ENCODE assay signal across 8 cellular contexts in genomic region chr4:70838972-70839536, GRCh38. TPM values are rescaled to one million over a fixed set of nuclear protein-coding genes. Genes with fewer than 3 reads are reported as not detected.
DNase-seq lines count a peak whose midpoint lies in the region; ATAC-seq and TF ChIP-seq lines count a peak whose summit lies in the region.

No MANE protein-coding gene starts in this region.

- H3K27me3 ChIP-seq in endocrine pancreas (ENCODE audit: control insufficient read depth, insufficient read depth, low read length), result no peaks in the 10 kb centered on the region

- H3K27ac Mint-ChIP-seq in mesothelial cell of epicardium, result peak overlapping the region; percentile 98

- peaks cover 19% of the 10 kb centered on the region for H3K4me1 Mint-ChIP-seq in mesothelial cell of epicardium

- H3K36me3 ChIP-seq in endocrine pancreas (ENCODE audit: control insufficient read depth, insufficient read depth, low read length), result no peaks in the 10 kb centered on the region

- H3K9me3 Mint-ChIP-seq in mesothelial cell of epicardium, result no peaks in the 10 kb centered on the region

- H3K9ac ChIP-seq in endocrine pancreas (ENCODE audit: control insufficient read depth, insufficient read depth, low read length), result peak overlapping the region; percentile 97

- H3K4me3 Mint-ChIP-seq in mesothelial cell of epicardium, result peak overlapping the region; percentile 95

- H3K36me3 Mint-ChIP-seq in mesothelial cell of epicardium, result peaks cover 7% of the 10 kb centered on the region

- no peak for TF ChIP-seq CTCF in mesothelial cell of epicardium (IDR thresholded peaks at IDR 0.05; ENCODE audit: unreplicated experiment)

- H3K4me1 ChIP-seq in endocrine pancreas (ENCODE audit: control insufficient read depth, insufficient read depth, low read length), result peaks cover 9% of the 10 kb centered on the region

- H3K4me3 ChIP-seq in endocrine pancreas (ENCODE audit: control insufficient read depth, insufficient read depth, low read length), result peak overlapping the region; percentile 90

- H3K27me3 Mint-ChIP-seq in mesothelial cell of epicardium (ENCODE audit: low read depth), result no peaks in the 10 kb centered on the region

- peak; percentile 57 for DNase-seq in Ammon's horn (ENCODE audit: low spot score)
- peak; percentile 2 for DNase-seq in NCI-H748 treated with DMSO at 0.1 percent for 48 hours (lab: John Stamatoyannopoulos, UW)
- peak; percentile 10 for DNase-seq in activated CD8-positive, alpha-beta memory T cell treated with anti-CD3 and anti-CD28 coated beads, Interleukin-2, amount 50 U/mL, for 1 hour (ENCODE audit: extremely low read depth)
- DNase-seq in mesothelial cell of epicardium (ENCODE audit: low spot score in 2 of 2, unreplicated experiment in 2 of 2), result peak; percentile 50 to 66
- peak; percentile 38 to 47 for DNase-seq in stimulated activated CD8-positive, alpha-beta memory T cell treated with anti-CD3 and anti-CD28 coated beads, Interleukin-15, amount 100 ng/mL, for 4 hours (ENCODE audit: low read depth in 2 of 2)

- no peaks in the 10 kb centered on the region for H3K9me3 ChIP-seq in endocrine pancreas (ENCODE audit: control insufficient read depth, low read length)

- ATAC-seq in GM19043 (IDR thresholded peaks at IDR 0.05; ENCODE audit: low read depth, unreplicated experiment), result peak; percentile 49
- peak; percentile 48 for ATAC-seq in HG03280 (IDR thresholded peaks at IDR 0.05; ENCODE audit: unreplicated experiment)

RNA-seq across cellular contexts. Expression of gene GRSF1, which starts 0.6 kb away (rescaled TPM):
- total RNA-seq in mesothelial cell of epicardium, result 78.5 to 85.9 TPM (median 80.2 TPM) in 3 replicates

Comparison
In these comparisons a context has a peak if more than half of its experiments do, and no peak if none do; other contexts are left out.
1. Peak in every context shown above with its lines: DNase-seq, ATAC-seq and H3K4me3 ChIP-seq.
2. DNase-seq: peak in every context shown above with its lines; median percentile 58 in mesothelial cell of epicardium; 57 in Ammon's horn; 42 in stimulated activated CD8-positive, alpha-beta memory T cell treated with anti-CD3 and anti-CD28 coated beads, Interleukin-15, amount 100 ng/mL, for 4 hours; 10 in activated CD8-positive, alpha-beta memory T cell treated with anti-CD3 and anti-CD28 coated beads, Interleukin-2, amount 50 U/mL, for 1 hour; 2 in NCI-H748 treated with DMSO at 0.1 percent for 48 hours.